ENCODE assay signal across 8 cellular contexts in genomic region chr19:680287-681028, GRCh38. TPM values are rescaled to one million over a fixed set of nuclear protein-coding genes. Genes with fewer than 3 reads are reported as not detected.
DNase-seq lines count a peak whose midpoint lies in the region; ATAC-seq and TF ChIP-seq lines count a peak whose summit lies in the region.

No MANE protein-coding gene starts in this region.

- peak overlapping the region; percentile 87 for H3K4me3 ChIP-seq in GM08714 (ENCODE audit: low read length)
- peak overlapping the region; percentile 77 for H3K4me3 ChIP-seq in SJSA1
- H3K4me3 ChIP-seq in osteoblast (ENCODE audit: insufficient read depth, low read length), result peak overlapping the region; percentile 83
- H3K4me3 ChIP-seq in thoracic aorta, result peak overlapping the region; percentile 76

- peak overlapping the region; percentile 94 for H3K27ac Mint-ChIP-seq in HFFc6
- peak overlapping the region; percentile 99 for H3K27ac Mint-ChIP-seq in activated naive CD4-positive, alpha-beta T cell treated with anti-CD3 and anti-CD28 coated beads, Interleukin-2, amount 10 ng/mL, durations not matched to agents 7 days and 5 days

- H3K79me2 ChIP-seq in osteoblast (ENCODE audit: insufficient read depth, low read length), result peaks cover 9% of the 10 kb centered on the region

- peaks cover 12% of the 10 kb centered on the region for H4K20me1 ChIP-seq in osteoblast (ENCODE audit: insufficient read depth, low read length)

- H3K27ac ChIP-seq in SJSA1 (peak overlapping the region; percentile 86), osteoblast (ENCODE audit: low read depth, low read length) (peak overlapping the region; percentile 76), thoracic aorta (peak overlapping the region; percentile 96 to 99)

- peak; percentile 67 for TF ChIP-seq CTCF in HFFc6 (IDR thresholded peaks at IDR 0.05)
- TF ChIP-seq CTCF in osteoblast (IDR thresholded peaks at IDR 0.05; ENCODE audit: extremely low read depth, low read depth, low read length), result peak; percentile 13
- TF ChIP-seq CTCF in thoracic aorta (IDR thresholded peaks at IDR 0.05), result peak; percentile 35

- CTCF ChIA-PET in activated naive CD4-positive, alpha-beta T cell treated with anti-CD3 and anti-CD28 coated beads, Interleukin-2, amount 10 ng/mL, durations not matched to agents 7 days and 5 days (lab: Charles Lee), result interaction anchor here (0.6 to 1.5 kb wide), 2 partner anchors 17 to 1350 kb away, joined by 5 to 6 read pairs; partner anchors contain the start of gene RNF126

- H3K9me3 ChIP-seq in SJSA1 (replicated peaks) (0 out of 2 replicates have a peak, but pooled peaks cover 2% of the 10 kb centered on the region), osteoblast (ENCODE audit: low read depth, low read length) (no peaks in the 10 kb centered on the region), thoracic aorta (no peaks in the 10 kb centered on the region)

- H3K4me1 ChIP-seq in SJSA1 (replicated peaks) (peaks cover 41% of the 10 kb centered on the region), osteoblast (ENCODE audit: insufficient read depth, low read length) (peaks cover 12% of the 10 kb centered on the region), thoracic aorta (ENCODE audit: control insufficient read depth in 1 of 2, low read depth in 2 of 2) (peaks cover 14 to 23% of the 10 kb centered on the region in 2 donors)

- peaks cover 20% of the 10 kb centered on the region for H3K4me1 Mint-ChIP-seq in HFFc6 (ENCODE audit: low read depth)
- H3K4me1 Mint-ChIP-seq in activated naive CD4-positive, alpha-beta T cell treated with anti-CD3 and anti-CD28 coated beads, Interleukin-2, amount 10 ng/mL, durations not matched to agents 7 days and 5 days, result peaks cover 9% of the 10 kb centered on the region

- H3K27me3 Mint-ChIP-seq in HFFc6 (ENCODE audit: insufficient read depth), result peaks cover 2% of the 10 kb centered on the region
- H3K27me3 Mint-ChIP-seq in activated naive CD4-positive, alpha-beta T cell treated with anti-CD3 and anti-CD28 coated beads, Interleukin-2, amount 10 ng/mL, durations not matched to agents 7 days and 5 days, result peaks cover 40% of the 10 kb centered on the region

- no peaks in the 10 kb centered on the region for H3K36me3 Mint-ChIP-seq in HFFc6 (ENCODE audit: low read depth)
- H3K36me3 Mint-ChIP-seq in activated naive CD4-positive, alpha-beta T cell treated with anti-CD3 and anti-CD28 coated beads, Interleukin-2, amount 10 ng/mL, durations not matched to agents 7 days and 5 days, result no peaks in the 10 kb centered on the region

- H3K27me3 ChIP-seq in SJSA1 (replicated peaks), result no peaks in the 10 kb centered on the region
- H3K27me3 ChIP-seq in osteoblast (ENCODE audit: insufficient read depth, low read length), result no peaks in the 10 kb centered on the region
- no peaks in the 10 kb centered on the region for H3K27me3 ChIP-seq in thoracic aorta (replicated peaks; ENCODE audit: insufficient read depth)

- DNase-seq in HFFc6 (peak; percentile 98), MV-4-11 (lab: John Stamatoyannopoulos, UW) (peak; percentile 99), SJSA1 (ENCODE audit: low read depth in 1 of 2, low spot score in 2 of 2) (peak; percentile 94 to 100), glomerular endothelial cell (ENCODE audit: extremely low read depth, low read depth, low spot score) (peak; percentile 67), osteoblast (ENCODE audit: insufficient read length, low spot score, missing footprints) (peak; percentile 100), thoracic aorta (ENCODE audit: low spot score) (peak; percentile 96)
- DNase-seq in activated naive CD4-positive, alpha-beta T cell treated with anti-CD3 and anti-CD28 coated beads, Interleukin-2, amount 10 ng/mL, durations not matched to agents 7 days and 5 days, result peak; percentile 100

- H3K9me3 Mint-ChIP-seq in HFFc6, result no peaks in the 10 kb centered on the region
- H3K9me3 Mint-ChIP-seq in activated naive CD4-positive, alpha-beta T cell treated with anti-CD3 and anti-CD28 coated beads, Interleukin-2, amount 10 ng/mL, durations not matched to agents 7 days and 5 days, result no peaks in the 10 kb centered on the region

- H2AFZ ChIP-seq in osteoblast (ENCODE audit: low read length), result peak overlapping the region; percentile 90

- H3K4me3 Mint-ChIP-seq in HFFc6, result peak overlapping the region; percentile 85
- H3K4me3 Mint-ChIP-seq in activated naive CD4-positive, alpha-beta T cell treated with anti-CD3 and anti-CD28 coated beads, Interleukin-2, amount 10 ng/mL, durations not matched to agents 7 days and 5 days, result peak overlapping the region; percentile 78

- H3K36me3 ChIP-seq in SJSA1 (peaks cover 40% of the 10 kb centered on the region), osteoblast (ENCODE audit: insufficient read depth, low read length) (no peaks in the 10 kb centered on the region), thoracic aorta (peaks cover 6% of the 10 kb centered on the region)

- H3K4me2 ChIP-seq in osteoblast (ENCODE audit: insufficient read depth, low read length), result peak overlapping the region; percentile 88

- ATAC-seq in thoracic aorta (ENCODE audit: insufficient number of reproducible peaks, low FRiP score, low read depth), result peak; percentile 77

RNA-seq across cellular contexts. Expression of gene FSTL3, which starts 4.3 kb away (rescaled TPM):
- 100 to 1,000 TPM in 3 of 6 experiments, 10 to 100 TPM in 3; 97.1 to 123 (median 101) TPM for total RNA-seq in HFFc6 (2021; fragmentation: NEBNext Ultra II Directional; extraction: Animal tissue kit (Norgen Biotek cat#: 25700))
- total RNA-seq in SJSA1 (2014; rRNA removed; shearing (Covaris generic)), result 317 and 364 TPM in 2 replicates
- total RNA-seq in glomerular endothelial cell, result 171 and 280 TPM in 2 replicates
- 32.7 and 52.1 TPM in 2 replicates for total RNA-seq in osteoblast
- total RNA-seq in thoracic aorta, result 100 to 1,000 TPM; 361 to 595 TPM

RNA-seq across cellular contexts. Expression of gene PRSS57, which starts 14.8 kb away (rescaled TPM):
- not detected for total RNA-seq in HFFc6 (2021; fragmentation: NEBNext Ultra II Directional; extraction: Animal tissue kit (Norgen Biotek cat#: 25700))
- total RNA-seq in SJSA1 (2014; rRNA removed; shearing (Covaris generic)), result not detected in 2 replicates
- total RNA-seq in glomerular endothelial cell (2.2 TPM in 1 of 2 replicates, not detected in the other), osteoblast (not detected in 2 replicates), thoracic aorta (not detected)

RNA-seq across cellular contexts. Expression of gene RNF126, which starts 17.4 kb away (rescaled TPM):
- 10 to 100 TPM; 35.8 to 39.2 (median 38.2) TPM for total RNA-seq in HFFc6 (2021; fragmentation: NEBNext Ultra II Directional; extraction: Animal tissue kit (Norgen Biotek cat#: 25700))
- 55.9 and 79.3 TPM in 2 replicates for total RNA-seq in SJSA1 (2014; rRNA removed; shearing (Covaris generic))
- total RNA-seq in glomerular endothelial cell (86.3 and 108 TPM in 2 replicates), osteoblast (29.8 and 38.7 TPM in 2 replicates), thoracic aorta (10 to 100 TPM; 47.8 to 61.9 TPM)

RNA-seq across cellular contexts. Expression of gene PALM, which starts 28.3 kb away (rescaled TPM):
- total RNA-seq in HFFc6 (2021; fragmentation: NEBNext Ultra II Directional; extraction: Animal tissue kit (Norgen Biotek cat#: 25700)), result under 1 TPM in 2 of 6 experiments, not detected in 4; 0.14 to 0.15 TPM
- not detected in 2 replicates for total RNA-seq in SJSA1 (2014; rRNA removed; shearing (Covaris generic))
- 48.9 and 52.8 TPM in 2 replicates for total RNA-seq in glomerular endothelial cell
- total RNA-seq in osteoblast, result 9.7 and 10.5 TPM in 2 replicates
- total RNA-seq in thoracic aorta, result 10 to 100 TPM; 14.4 to 28.4 TPM

RNA-seq across cellular contexts. Expression of gene FGF22, which starts 40.8 kb away (rescaled TPM):
- under 1 TPM in 2 of 6 experiments, not detected in 4; 0.17 to 0.18 TPM for total RNA-seq in HFFc6 (2021; fragmentation: NEBNext Ultra II Directional; extraction: Animal tissue kit (Norgen Biotek cat#: 25700))
- 0.13 TPM in 1 of 2 replicates, not detected in the other for total RNA-seq in SJSA1 (2014; rRNA removed; shearing (Covaris generic))
- total RNA-seq in glomerular endothelial cell (0.35 TPM in 1 of 2 replicates, not detected in the other), osteoblast (not detected in 2 replicates), thoracic aorta (under 1 TPM; 0.27 to 0.56 TPM)

Comparison
In these comparisons a context has a peak if more than half of its experiments do, and no peak if none do; other contexts are left out.
1. Peak in every context shown above with its lines: DNase-seq, ATAC-seq, H3K4me3 ChIP-seq and H3K27ac ChIP-seq.
2. CTCF ChIP-seq: peak in every context shown above with its lines; median percentile 67 in HFFc6; 35 in thoracic aorta; 13 in osteoblast.